Comparison of ENCODE assay signal across 9 cellular contexts in genomic region chr1:205429742-205430464, GRCh38. TPM values are rescaled to one million over a fixed set of nuclear protein-coding genes. Genes with fewer than 3 reads are reported as not detected.
DNase-seq lines count a peak whose midpoint lies in the region; ATAC-seq, FAIRE-seq and TF ChIP-seq lines count a peak whose summit lies in the region.
"Had no signal": no experiment of that assay in that cellular context is flagged by ENCODE, and none has a peak within 500 bp of the region (broad histone marks: within the 10 kb centered on the region; RNA-seq: fewer than 3 reads in every experiment).

No MANE protein-coding gene starts in this region.

- no peak overlapping the region for H3K27ac ChIP-seq in parathyroid adenoma

- no peaks in the 10 kb centered on the region for H3K79me2 ChIP-seq in parathyroid adenoma

- H3K36me3 ChIP-seq in parathyroid adenoma (ENCODE audit: control insufficient read depth, insufficient read depth, low read length), result no peaks in the 10 kb centered on the region

- no peaks in the 10 kb centered on the region for H3K27me3 ChIP-seq in parathyroid adenoma (ENCODE audit: control insufficient read depth, insufficient read depth, low read length)

- peak overlapping the region; percentile 85 for H3K4me3 Mint-ChIP-seq in T-helper 17 cell

- no peaks in the 10 kb centered on the region for H3K9me3 ChIP-seq in T-helper 17 cell (ENCODE audit: control insufficient read depth, low read length, poor library complexity, severe bottlenecking)
- H3K9me3 ChIP-seq in parathyroid adenoma (ENCODE audit: control insufficient read depth, low read length), result no peaks in the 10 kb centered on the region
- H3K9me3 ChIP-seq: mucosa of descending colon had no signal

- peak overlapping the region; percentile 88 for H3K4me2 ChIP-seq in parathyroid adenoma (ENCODE audit: low read length)

- H3K4me1 ChIP-seq in parathyroid adenoma, result no peaks in the 10 kb centered on the region

- FAIRE-seq in urothelium cell line (lab: Jason Lieb, UNC), result no peak

- ATAC-seq in T-helper 17 cell, result no peak

- no peak for TF ChIP-seq CTCF in fibroblast of mammary gland (conservative IDR thresholded peaks at IDR 0.05; ENCODE audit: control insufficient read depth, insufficient read depth, low read depth, low read length)
- no peak for TF ChIP-seq CTCF in parathyroid adenoma (IDR thresholded peaks at IDR 0.05)

- H3K27me3 Mint-ChIP-seq in T-helper 17 cell, result peaks cover 54% of the 10 kb centered on the region

- peak overlapping the region; percentile 70 for H2AFZ ChIP-seq in parathyroid adenoma

- DNase-seq in D341Med (ENCODE audit: low spot score) (peak; percentile 24), T-helper 17 cell (no peak), fibroblast of mammary gland (ENCODE audit: low read depth) (no peak), HK-2 (ENCODE audit: unreplicated experiment) (no peak), DMS 273 (lab: John Stamatoyannopoulos, UW; ENCODE audit: unreplicated experiment) (no peak), urothelium cell line (ENCODE audit: low spot score) (no peak), inferior parietal cortex (ENCODE audit: extremely low spot score) (no peak)

- H3K27ac Mint-ChIP-seq in T-helper 17 cell, result peak overlapping the region; percentile 29

- peaks cover 5% of the 10 kb centered on the region for H3K36me3 Mint-ChIP-seq in T-helper 17 cell (ENCODE audit: low read depth)

- H3K4me3 ChIP-seq in fibroblast of mammary gland (ENCODE audit: control insufficient read depth, low read depth, low read length) (peak overlapping the region; percentile 46), parathyroid adenoma (ENCODE audit: low read depth, low read length) (no peak overlapping the region)
- H3K4me3 ChIP-seq: mucosa of descending colon had no signal

- peaks cover 21% of the 10 kb centered on the region for H3K4me1 Mint-ChIP-seq in T-helper 17 cell

- no peak overlapping the region for H3K9ac ChIP-seq in parathyroid adenoma

RNA-seq across cellular contexts. Expression of gene LEMD1, which starts 8.0 kb away (rescaled TPM):
- not detected for total RNA-seq in T-helper 17 cell
- total RNA-seq: mucosa of descending colon had no signal

RNA-seq across cellular contexts. Expression of gene BLACAT1, which starts 25.9 kb away (rescaled TPM):
- total RNA-seq in T-helper 17 cell, result under 1 TPM; 0.10 TPM
